In genomic region chr14:95314609-95315008, GRCh38 we compare ENCODE assay signal across 8 cellular contexts. TPM values are rescaled to one million over a fixed set of nuclear protein-coding genes. Genes with fewer than 3 reads are reported as not detected.
A peak's percentile ranks its signal among the peaks of the same experiment; 100 is the strongest.
DNase-seq lines count a peak whose midpoint lies in the region; ATAC-seq and TF ChIP-seq lines count a peak whose summit lies in the region.

No MANE protein-coding gene starts in this region.

- H3K9me3 ChIP-seq in effector memory CD4-positive, alpha-beta T cell (ENCODE audit: control insufficient read depth, low read length): no peaks in the 10 kb centered on the region

- peak; percentile 83 for ATAC-seq in HG03442 (IDR thresholded peaks at IDR 0.05; ENCODE audit: unreplicated experiment)

- H3K9me3 Mint-ChIP-seq in neural crest cell: peaks cover 2% of the 10 kb centered on the region

- H3K27me3 ChIP-seq in effector memory CD4-positive, alpha-beta T cell (replicated peaks; ENCODE audit: control insufficient read depth, insufficient read depth, low read length, poor library complexity, severe bottlenecking): no peaks in the 10 kb centered on the region

- H3K27me3 Mint-ChIP-seq in neural crest cell (ENCODE audit: low read depth): peaks cover 11% of the 10 kb centered on the region

- H3K27ac ChIP-seq in effector memory CD4-positive, alpha-beta T cell (ENCODE audit: insufficient read depth, low read length, poor library complexity, severe bottlenecking): no peak overlapping the region

- H3K27ac Mint-ChIP-seq in neural crest cell (ENCODE audit: unreplicated experiment): peak overlapping the region; percentile 50

- TF ChIP-seq CTCF in neural crest cell (conservative IDR thresholded peaks at IDR 0.05): no peak

- H3K4me3 Mint-ChIP-seq in neural crest cell: peak overlapping the region; percentile 47

- peaks cover 39% of the 10 kb centered on the region for H3K4me1 Mint-ChIP-seq in neural crest cell

- H3K4me3 ChIP-seq in effector memory CD4-positive, alpha-beta T cell (ENCODE audit: insufficient read depth, low read depth, low read length, poor library complexity, severe bottlenecking): no peak overlapping the region

- H3K4me1 ChIP-seq in effector memory CD4-positive, alpha-beta T cell (ENCODE audit: control insufficient read depth, insufficient read depth, low read length, poor library complexity, severe bottlenecking): peaks cover 11% of the 10 kb centered on the region

- H3K36me3 Mint-ChIP-seq in neural crest cell (ENCODE audit: low read depth): peaks cover 2% of the 10 kb centered on the region

- no peaks in the 10 kb centered on the region for H3K36me3 ChIP-seq in effector memory CD4-positive, alpha-beta T cell (ENCODE audit: control insufficient read depth, insufficient read depth, low read length)

- DNase-seq in stimulated activated naive CD4-positive, alpha-beta T cell treated with Interleukin-2 at 50 U/mL for 16 hours (lab: John Stamatoyannopoulos, UW): peak; percentile 6
- DNase-seq in stimulated activated naive CD4-positive, alpha-beta T cell (lab: John Stamatoyannopoulos, UW): no peak
- peak; percentile 62 for DNase-seq in astrocyte of the hippocampus (ENCODE audit: low read depth, low spot score)
- no peak for DNase-seq in neural crest cell (ENCODE audit: low read depth, low spot score)
- no peak for DNase-seq in midbrain (lab: John Stamatoyannopoulos, UW)
- no peak for DNase-seq in NCI-H187 treated with DMSO at 0.1 percent for 48 hours (lab: John Stamatoyannopoulos, UW)
- DNase-seq in effector memory CD4-positive, alpha-beta T cell: no peak

RNA-seq across cellular contexts. Expression of gene CLMN, which starts 5.1 kb away (rescaled TPM):
- 7.7 and 8.9 TPM in 2 replicates for total RNA-seq in neural crest cell

Comparison
In these comparisons a context has a peak if more than half of its experiments do, and no peak if none do; other contexts are left out.
1. DNase-seq: peak in stimulated activated naive CD4-positive, alpha-beta T cell treated with Interleukin-2 at 50 U/mL for 16 hours (single experiment) and astrocyte of the hippocampus (single experiment); none in stimulated activated naive CD4-positive, alpha-beta T cell (0 of 6), neural crest cell (single experiment), midbrain (single experiment), NCI-H187 treated with DMSO at 0.1 percent for 48 hours (single experiment) and effector memory CD4-positive, alpha-beta T cell (0 of 3).